Comparison of ENCODE assay signal across 8 cellular contexts in the genomic region with DNA sequence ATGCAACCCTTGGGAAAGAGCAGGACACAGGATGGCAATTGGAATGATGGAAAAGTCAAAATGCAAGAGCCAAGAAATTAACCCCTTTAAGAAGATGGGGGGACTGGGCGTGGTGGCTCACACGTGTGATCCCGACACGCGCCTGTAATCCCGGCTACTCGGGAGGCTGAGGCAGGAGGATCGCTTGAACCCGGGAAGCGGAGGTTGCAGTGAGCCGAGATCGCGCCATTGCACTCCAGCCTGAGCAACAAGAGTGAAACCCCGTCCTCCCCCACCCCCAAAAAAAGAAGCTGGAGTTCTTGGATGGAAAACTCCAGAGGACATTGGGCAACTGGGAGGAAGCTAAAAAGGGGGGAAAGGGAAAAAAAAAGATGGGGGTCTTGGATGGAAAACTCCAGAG. TPM values are rescaled to one million over a fixed set of nuclear protein-coding genes. Genes with fewer than 3 reads are reported as not detected.
DNase-seq lines count a peak whose midpoint lies in the region; ATAC-seq and TF ChIP-seq lines count a peak whose summit lies in the region.
"Not testable (repeated sequence)": the region's sequence is repeated elsewhere in the genome, so short reads cannot be mapped to it uniquely, and the experiment has no call there.

No MANE protein-coding gene starts in this region.

- peaks cover 27% of the 10 kb centered on the region for H4K20me1 ChIP-seq in PC-9 (ENCODE audit: insufficient read depth)

- H3K27ac Mint-ChIP-seq in activated CD8-positive, alpha-beta memory T cell treated with anti-CD3 and anti-CD28 coated beads, Interleukin-2, amount 10 ng/mL, durations not matched to agents 7 days and 5 days = peak overlapping the region; percentile 100

- not testable (repeated sequence) for H3K9me3 Mint-ChIP-seq in activated CD8-positive, alpha-beta memory T cell treated with anti-CD3 and anti-CD28 coated beads, Interleukin-2, amount 10 ng/mL, durations not matched to agents 7 days and 5 days (ENCODE audit: low read depth)

- POLR2A ChIA-PET in PC-9 (lab: Charles Lee; ENCODE audit: unreplicated experiment) = interaction anchor here (0.6 kb wide), 1 partner anchor 74 kb away, joined by 3 read pairs; no protein-coding TSS in a partner anchor

- H3K4me2 ChIP-seq in PC-9 = peak overlapping the region; percentile 79

- H3K4me1 Mint-ChIP-seq in activated CD8-positive, alpha-beta memory T cell treated with anti-CD3 and anti-CD28 coated beads, Interleukin-2, amount 10 ng/mL, durations not matched to agents 7 days and 5 days = peaks cover 36% of the 10 kb centered on the region

- TF ChIP-seq POLR2A in breast epithelium (IDR thresholded peaks at IDR 0.05); sigmoid colon (IDR thresholded peaks at IDR 0.05); vagina (IDR thresholded peaks at IDR 0.05): not testable (repeated sequence)

- H3K4me3 Mint-ChIP-seq in activated CD8-positive, alpha-beta memory T cell treated with anti-CD3 and anti-CD28 coated beads, Interleukin-2, amount 10 ng/mL, durations not matched to agents 7 days and 5 days = peak overlapping the region; percentile 92

- H3K4me3 ChIP-seq in GM12865 (ENCODE audit: low read depth, low read length) (peak overlapping the region; percentile 93; the same call in 1 of the 2 replicates), PC-9 (peak overlapping the region; percentile 76; the same call in 1 of the 2 replicates), breast epithelium (peak overlapping the region in 2 of 3 donors; percentile 82 to 97), fibroblast of the aortic adventitia (ENCODE audit: low read depth, low read length) (peak overlapping the region; percentile 94), sigmoid colon (peak overlapping the region in 1 of 4 donors; percentile 97), vagina (peak overlapping the region; percentile 99 to 100)
- not testable (repeated sequence) for H3K4me3 ChIP-seq in mucosa of descending colon

- not testable (repeated sequence) for DNase-seq in GM12865 (ENCODE audit: low read depth); PC-9; activated CD8-positive, alpha-beta memory T cell treated with anti-CD3 and anti-CD28 coated beads, Interleukin-2, amount 10 ng/mL, durations not matched to agents 7 days and 5 days; breast epithelium (ENCODE audit: low spot score in 2 of 2); fibroblast of the aortic adventitia (ENCODE audit: low read depth); sigmoid colon; vagina (ENCODE audit: extremely low spot score in 2 of 2)
- peak in 2 of 3 donors; percentile 39 to 50 for DNase-seq in mucosa of descending colon

- TF ChIP-seq CTCF in GM12865 (IDR thresholded peaks at IDR 0.05; ENCODE audit: insufficient read depth, low read depth, low read length, missing control alignments); PC-9 (conservative IDR thresholded peaks at IDR 0.05); breast epithelium (IDR thresholded peaks at IDR 0.05); fibroblast of the aortic adventitia (IDR thresholded peaks at IDR 0.05; ENCODE audit: insufficient read depth, low read length); mucosa of descending colon (IDR thresholded peaks at IDR 0.05); sigmoid colon (IDR thresholded peaks at IDR 0.05); vagina (IDR thresholded peaks at IDR 0.05): not testable (repeated sequence)

- not testable (repeated sequence) for H2AFZ ChIP-seq in PC-9

- intact Hi-C loops in PC-9 (cut with micrococcal nuclease; ENCODE audit: unreplicated experiment); breast epithelium (cut with DNase I; ENCODE audit: low total_unique reads); mucosa of descending colon (cut with DNase I, micrococcal nuclease); sigmoid colon (cut with DNase I); vagina (cut with DNase I): not testable (repeated sequence)

- WGBS in sigmoid colon, 2 donors = 92 to 97% methylated on average over 14 of the region's 14 CpGs

- CTCF ChIA-PET in PC-9 (lab: Charles Lee) = not testable (repeated sequence)
- CTCF ChIA-PET in activated CD8-positive, alpha-beta memory T cell treated with anti-CD3 and anti-CD28 coated beads, Interleukin-2, amount 10 ng/mL, durations not matched to agents 7 days and 5 days (lab: Charles Lee) = interaction anchor here (1.3 to 8.1 kb wide), 4 partner anchors 11 to 28 kb away, joined by 4 to 52 read pairs (median 7); no protein-coding TSS in a partner anchor

- H3K79me2 ChIP-seq in PC-9 (ENCODE audit: low read depth) = peaks cover 57% of the 10 kb centered on the region

- peaks cover 42% of the 10 kb centered on the region for H3K36me3 Mint-ChIP-seq in activated CD8-positive, alpha-beta memory T cell treated with anti-CD3 and anti-CD28 coated beads, Interleukin-2, amount 10 ng/mL, durations not matched to agents 7 days and 5 days

- H3K36me3 ChIP-seq in PC-9 (ENCODE audit: low read depth) = peaks cover 29% of the 10 kb centered on the region
- H3K36me3 ChIP-seq in breast epithelium = not testable (repeated sequence)
- H3K36me3 ChIP-seq in mucosa of descending colon (ENCODE audit: low read depth) = peaks cover 13% of the 10 kb centered on the region
- peaks cover 14 to 58% (median 24%) of the 10 kb centered on the region in 4 donors for H3K36me3 ChIP-seq in sigmoid colon
- peaks cover 0 to 25% of the 10 kb centered on the region in 2 donors for H3K36me3 ChIP-seq in vagina

- not testable (repeated sequence) for TF ChIP-seq EP300 in sigmoid colon (IDR thresholded peaks at IDR 0.05)

- ATAC-seq in activated CD8-positive, alpha-beta memory T cell treated with anti-CD3 and anti-CD28 coated beads, Interleukin-2, amount 10 ng/mL, durations not matched to agents 7 days and 5 days; mucosa of descending colon: not testable (repeated sequence)

- H3K4me1 ChIP-seq in PC-9 (replicated peaks; ENCODE audit: insufficient read depth) (peaks cover 30% of the 10 kb centered on the region), mucosa of descending colon (ENCODE audit: low read depth) (peaks cover 24% of the 10 kb centered on the region), sigmoid colon (peaks cover 2 to 42% (median 34%) of the 10 kb centered on the region in 4 donors), vagina (peaks cover 40% of the 10 kb centered on the region)
- H3K4me1 ChIP-seq in breast epithelium = not testable (repeated sequence)

- not testable (repeated sequence) for H3K9me3 ChIP-seq in PC-9 (ENCODE audit: insufficient read depth, low read depth); breast epithelium; mucosa of descending colon; sigmoid colon; vagina

- not testable (repeated sequence) for H3K27me3 ChIP-seq in PC-9 (ENCODE audit: insufficient read depth, low read depth); breast epithelium; sigmoid colon; vagina

- H3K9me2 ChIP-seq in PC-9 (ENCODE audit: insufficient read depth) = not testable (repeated sequence)

- H3K27me3 Mint-ChIP-seq in activated CD8-positive, alpha-beta memory T cell treated with anti-CD3 and anti-CD28 coated beads, Interleukin-2, amount 10 ng/mL, durations not matched to agents 7 days and 5 days = not testable (repeated sequence)

- H3K27ac ChIP-seq in PC-9 (peak overlapping the region; percentile 84), breast epithelium (peak overlapping the region; percentile 99 to 100), sigmoid colon (peak overlapping the region; percentile 99 to 100 (median 100)), vagina (peak overlapping the region; percentile 100)

- peaks cover 48% of the 10 kb centered on the region for H3F3A ChIP-seq in PC-9 (ENCODE audit: insufficient read depth, low read depth)

- BruUV-seq in PC-9 (replicated peaks; lab: Mats Ljungman, UMichigan) = not testable (repeated sequence)

RNA-seq across cellular contexts. Expression of a gene that starts 1.7 kb away (rescaled TPM):
- 1,968 and 2,237 TPM in 2 replicates for total RNA-seq in PC-9 (2021)
- 1,000 to 10,000 TPM; 3,114 to 3,198 TPM for total RNA-seq in activated CD8-positive, alpha-beta memory T cell treated with anti-CD3 and anti-CD28 coated beads, Interleukin-2, amount 10 ng/mL, durations not matched to agents 7 days and 5 days
- total RNA-seq in breast epithelium = 1,000 to 10,000 TPM; 3,213 to 3,932 (median 3,461) TPM
- 2,623 and 5,269 TPM in 2 replicates for total RNA-seq in fibroblast of the aortic adventitia (ENCODE audit: low replicate concordance)
- 1,000 to 10,000 TPM; 3,253 to 4,069 (median 3,560) TPM for total RNA-seq in mucosa of descending colon
- 1,000 to 10,000 TPM; 3,556 to 5,645 (median 4,871) TPM for total RNA-seq in sigmoid colon
- polyA plus RNA-seq in sigmoid colon = over 10,000 TPM in 2 of 3 donors, 1,000 to 10,000 TPM in 1; 6,420 to 14,118 (median 13,579) TPM
- total RNA-seq in vagina = 3,952 TPM
